In genomic region chr2:204187513-204188088, GRCh38 we compare ENCODE assay signal across 17 cellular contexts.
A peak's percentile ranks its signal among the peaks of the same experiment; 100 is the strongest.
DNase-seq lines count a peak whose midpoint lies in the region; ATAC-seq, FAIRE-seq and TF ChIP-seq lines count a peak whose summit lies in the region.
"Had no signal": no experiment of that assay in that cellular context is flagged by ENCODE, and none has a peak within 500 bp of the region (broad histone marks: within the 10 kb centered on the region; RNA-seq: fewer than 3 reads in every experiment).

No MANE protein-coding gene starts in this region.

- no peak for TF ChIP-seq POLR2A in uterus (IDR thresholded peaks at IDR 0.05)

- H3K36me3 ChIP-seq in uterus, result no peaks in the 10 kb centered on the region
- H3K36me3 ChIP-seq: cardiac muscle cell had no signal

- H3K4me1 ChIP-seq in uterus, result no peaks in the 10 kb centered on the region

- no peaks in the 10 kb centered on the region for H3K27me3 ChIP-seq in uterus

- TF ChIP-seq CTCF in 22Rv1 (IDR thresholded peaks at IDR 0.05), result no peak
- no peak for TF ChIP-seq CTCF in uterus (IDR thresholded peaks at IDR 0.05)

- H3K27ac ChIP-seq in 22Rv1 (peak overlapping the region; percentile 28; the same call in 1 of the 2 replicates), uterus (no peak overlapping the region)
- H3K27ac ChIP-seq: cardiac muscle cell, SK-N-MC had no signal

- no peak for ATAC-seq in GM21576 (IDR thresholded peaks at IDR 0.05; ENCODE audit: unreplicated experiment)
- no peak for ATAC-seq in GM21526 (IDR thresholded peaks at IDR 0.05; ENCODE audit: low FRiP score, unreplicated experiment)
- ATAC-seq: effector memory CD8-positive, alpha-beta T cell had no signal

- intact Hi-C loops in uterus (cut with DNase I; ENCODE audit: low total_unique reads), result no loop called here

- FAIRE-seq in GM19239 (lab: Jason Lieb, UNC) (peak; percentile 21), islet of Langerhans (lab: Jason Lieb, UNC) (peak; percentile 97)
- FAIRE-seq: D721Med, frontal cortex had no signal

- no peak for DNase-seq in GM19239 (ENCODE audit: insufficient read length, low spot score)
- peak; percentile 2 for DNase-seq in HK-2 (ENCODE audit: unreplicated experiment)
- DNase-seq in uterus, result no peak
- DNase-seq in activated CD8-positive, alpha-beta memory T cell treated with anti-CD3 and anti-CD28 coated beads, Interleukin-2, amount 50 U/mL, for 4 hours, result no peak
- DNase-seq: effector memory CD8-positive, alpha-beta T cell; midbrain; NCI-H226; stimulated activated naive CD4-positive, alpha-beta T cell treated with Interleukin-2 at 50 U/mL for 16 hours had no signal

- H3K9me3 ChIP-seq in uterus, result no peaks in the 10 kb centered on the region

- H3K4me3 ChIP-seq in uterus, result no peak overlapping the region
- H3K4me3 ChIP-seq: cardiac muscle cell, SK-N-MC, smooth muscle cell had no signal
